ENCODE assay signal across 8 cellular contexts in genomic region chr22:40024201-40025061, GRCh38. TPM values are rescaled to one million over a fixed set of nuclear protein-coding genes. Genes with fewer than 3 reads are reported as not detected.
DNase-seq lines count a peak whose midpoint lies in the region; ATAC-seq, FAIRE-seq and TF ChIP-seq lines count a peak whose summit lies in the region.

No MANE protein-coding gene starts in this region.

- H3K9me3 ChIP-seq in CD4-positive, alpha-beta memory T cell (ENCODE audit: control insufficient read depth in 1 of 2, low read length in 2 of 2), result no peaks in the 10 kb centered on the region
- H3K9me3 ChIP-seq in ovary, result no peaks in the 10 kb centered on the region
- no peaks in the 10 kb centered on the region for H3K9me3 ChIP-seq in upper lobe of right lung

- no peak overlapping the region for H3K4me3 Mint-ChIP-seq in CD4-positive, alpha-beta memory T cell
- no peak overlapping the region for H3K4me3 Mint-ChIP-seq in activated T-helper 17 cell treated with anti-CD3 and anti-CD28 coated beads, Interleukin-2, amount 50 U/mL, for 72 hours

- FAIRE-seq in frontal cortex (lab: Jason Lieb, UNC), result no peak

- H3K27me3 Mint-ChIP-seq in CD4-positive, alpha-beta memory T cell, result peaks cover 0 to 1% of the 10 kb centered on the region in 2 donors
- no peaks in the 10 kb centered on the region for H3K27me3 Mint-ChIP-seq in activated T-helper 17 cell treated with anti-CD3 and anti-CD28 coated beads, Interleukin-2, amount 50 U/mL, for 72 hours

- WGBS in ovary, 3 donors, result 36 to 39% (median 38%) methylated on average over 16 of the region's 16 CpGs

- no peak overlapping the region for H3K27ac ChIP-seq in CD4-positive, alpha-beta memory T cell (ENCODE audit: low read depth, low read length)
- H3K27ac ChIP-seq in ovary (no peak overlapping the region), upper lobe of right lung (no peak overlapping the region)

- CTCF ChIA-PET in CD4-positive, alpha-beta memory T cell (lab: Charles Lee; ENCODE audit: partially characterized antibody), result interaction anchor here (0.7 to 11.2 kb wide), 71 partner anchors 8 to 756 kb away, joined by 3 to 179 read pairs (median 4); partner anchors contain the start of genes ADSL, ENTHD1 and TAB1

- H3K27me3 ChIP-seq in CD4-positive, alpha-beta memory T cell (ENCODE audit: insufficient read depth, low read length), result no peaks in the 10 kb centered on the region
- H3K27me3 ChIP-seq in ovary (no peaks in the 10 kb centered on the region), upper lobe of right lung (no peaks in the 10 kb centered on the region)

- intact Hi-C loops in CD4-positive, alpha-beta memory T cell (cut with micrococcal nuclease), result loop anchor here (1.0 to 10.0 kb wide), 6 partner anchors 80 to 531 kb away; no protein-coding TSS in a partner anchor
- intact Hi-C loops in ovary (cut with DNase I) (loop anchor here in 3 of 4 donors (5.0 to 10.0 kb wide), 3 partner anchors 480 to 490 kb away; partner anchors contain the start of gene RPS19BP1 (in 1 of the 3)), upper lobe of right lung (cut with DNase I) (loop anchor here (5.0 kb wide), 1 partner anchor 487 kb away; no protein-coding TSS in a partner anchor)

- TF ChIP-seq CTCF in ovary (IDR thresholded peaks at IDR 0.05) (peak; percentile 25 to 59 (median 51)), upper lobe of right lung (IDR thresholded peaks at IDR 0.05) (peak; percentile 90)

- peak; percentile 90 for ATAC-seq in activated T-helper 17 cell treated with anti-CD3 and anti-CD28 coated beads, Interleukin-2, amount 50 U/mL, for 72 hours (replicated peaks)
- peak; percentile 89 for ATAC-seq in upper lobe of right lung

- no peaks in the 10 kb centered on the region for H3K36me3 ChIP-seq in CD4-positive, alpha-beta memory T cell (ENCODE audit: insufficient read depth, low read length)
- H3K36me3 ChIP-seq in ovary (no peaks in the 10 kb centered on the region), upper lobe of right lung (no peaks in the 10 kb centered on the region)

- no peak for TF ChIP-seq EP300 in ovary (IDR thresholded peaks at IDR 0.05)

- no peak overlapping the region for H3K4me3 ChIP-seq in CD4-positive, alpha-beta memory T cell (ENCODE audit: low read length in 2 of 2)
- H3K4me3 ChIP-seq in ovary, result no peak overlapping the region
- H3K4me3 ChIP-seq in upper lobe of right lung, result no peak overlapping the region

- peaks cover 0 to 2% (median 0%) of the 10 kb centered on the region in 4 donors for H3K4me1 Mint-ChIP-seq in CD4-positive, alpha-beta memory T cell
- no peaks in the 10 kb centered on the region for H3K4me1 Mint-ChIP-seq in activated T-helper 17 cell treated with anti-CD3 and anti-CD28 coated beads, Interleukin-2, amount 50 U/mL, for 72 hours

- no peak overlapping the region for H3K27ac Mint-ChIP-seq in CD4-positive, alpha-beta memory T cell
- no peak overlapping the region for H3K27ac Mint-ChIP-seq in activated T-helper 17 cell treated with anti-CD3 and anti-CD28 coated beads, Interleukin-2, amount 50 U/mL, for 72 hours

- H3K36me3 Mint-ChIP-seq in CD4-positive, alpha-beta memory T cell, result no peaks in the 10 kb centered on the region
- no peaks in the 10 kb centered on the region for H3K36me3 Mint-ChIP-seq in activated T-helper 17 cell treated with anti-CD3 and anti-CD28 coated beads, Interleukin-2, amount 50 U/mL, for 72 hours (ENCODE audit: low read depth)

- no peaks in the 10 kb centered on the region for H3K9me3 Mint-ChIP-seq in CD4-positive, alpha-beta memory T cell
- no peaks in the 10 kb centered on the region for H3K9me3 Mint-ChIP-seq in activated T-helper 17 cell treated with anti-CD3 and anti-CD28 coated beads, Interleukin-2, amount 50 U/mL, for 72 hours

- POLR2A ChIA-PET in CD4-positive, alpha-beta memory T cell (lab: Charles Lee; ENCODE audit: partially characterized antibody), result interaction anchor here (0.6 to 2.3 kb wide), 9 partner anchors 15 to 505 kb away, joined by 3 to 21 read pairs (median 3); partner anchors contain the start of genes ATF4 and RPS19BP1

- H3K4me1 ChIP-seq in CD4-positive, alpha-beta memory T cell (ENCODE audit: insufficient read depth, low read length), result no peaks in the 10 kb centered on the region
- H3K4me1 ChIP-seq in ovary (ENCODE audit: insufficient read depth), result no peaks in the 10 kb centered on the region
- no peaks in the 10 kb centered on the region for H3K4me1 ChIP-seq in upper lobe of right lung

- DNase-seq in CD4-positive, alpha-beta memory T cell, result peak in 4 of 5 donors; percentile 41 to 48 (median 47)
- DNase-seq in HUDEP-2 (lab: John Stamatoyannopoulos, UW; ENCODE audit: unreplicated experiment in 76 of 76) (peak in 42 of 76 experiments; percentile 10 to 64 (median 44)), RPMI7951 (ENCODE audit: low read depth) (peak; percentile 55), frontal cortex (ENCODE audit: low spot score in 2 of 2) (peak; percentile 75 to 87), ovary (peak; percentile 43 to 77 (median 53)), upper lobe of right lung (peak; percentile 86), NCI-H128 (lab: John Stamatoyannopoulos, UW; ENCODE audit: unreplicated experiment) (no peak)

- TF ChIP-seq POLR2A in ovary (IDR thresholded peaks at IDR 0.05), result no peak

RNA-seq across cellular contexts. Expression of gene FAM83F, which starts 29.7 kb away (rescaled TPM):
- under 1 TPM in 1 of 2 experiments, not detected in 1; 0.29 TPM for total RNA-seq in CD4-positive, alpha-beta memory T cell
- polyA plus RNA-seq in CD4-positive, alpha-beta memory T cell, result not detected
- total RNA-seq in RPMI7951 (2014; rRNA removed; shearing (Covaris generic)), result 0.10 TPM in 1 of 2 replicates, not detected in the other
- 1 to 10 TPM in 1 of 2 donors, under 1 TPM in 1; 0.37 to 1.3 TPM for total RNA-seq in activated T-helper 17 cell treated with anti-CD3 and anti-CD28 coated beads, Interleukin-2, amount 50 U/mL, for 72 hours
- total RNA-seq in frontal cortex (0.41 TPM), ovary (1 to 10 TPM in 4 of 7 donors, under 1 TPM in 3; 0.20 to 3.4 (median 1.7) TPM), upper lobe of right lung (0.35 TPM)
- under 1 TPM; 0.12 to 0.51 TPM for polyA plus RNA-seq in ovary
